In genomic region chr12:5473076-5473475, GRCh38 we compare ENCODE assay signal across 23 cellular contexts. TPM values are rescaled to one million over a fixed set of nuclear protein-coding genes. Genes with fewer than 3 reads are reported as not detected.
"Had no signal": no experiment of that assay in that cellular context is flagged by ENCODE, and none has a peak within 500 bp of the region (broad histone marks: within the 10 kb centered on the region; RNA-seq: fewer than 3 reads in every experiment).

No MANE protein-coding gene starts in this region.

- DNase-seq: activated CD4-positive, alpha-beta T cell treated with anti-CD3 and anti-CD28 coated beads for 4 hours; activated CD4-positive, alpha-beta T cell treated with anti-CD3 and anti-CD28 coated beads, Interleukin-2, amount 50 U/mL, for 48 hours; activated CD4-positive, CD25-positive, alpha-beta regulatory T cell; activated CD8-positive, alpha-beta memory T cell treated with anti-CD3 and anti-CD28 coated beads, Interleukin-2, amount 50 U/mL, for 48 hours; activated naive CD4-positive, alpha-beta T cell treated with Interleukin-2 at 50 U/mL for 16 hours; activated naive CD8-positive, alpha-beta T cell treated with anti-CD3 and anti-CD28 coated beads for 36 hours; activated T-cell treated with anti-CD3 and anti-CD28 coated beads, Interleukin-2, amount 50 U/mL, for 4 hours; amygdala; effector memory CD4-positive, alpha-beta T cell; gastrocnemius medialis; naive thymus-derived CD8-positive, alpha-beta T cell; stimulated activated CD4-positive, alpha-beta T cell treated with anti-CD3 and anti-CD28 coated beads, Interleukin-4, amount 100 ng/mL, for 24 hours; stimulated activated naive CD8-positive, alpha-beta T cell treated with anti-CD3 and anti-CD28 coated beads, Interleukin-15, Interleukin-2, amounts not matched to agents 100 U/mL and 50 U/mL, for 24 hours; thyroid gland had no signal

- ATAC-seq: activated T-cell treated with anti-CD3 and anti-CD28 coated beads, Interleukin-2, amount 50 U/mL, for 4 hours; esophagus mucosa; gastrocnemius medialis; naive thymus-derived CD8-positive, alpha-beta T cell; stimulated activated naive CD8-positive, alpha-beta T cell treated with anti-CD3 and anti-CD28 coated beads, Interleukin-15, Interleukin-2, amounts not matched to agents 100 U/mL and 50 U/mL, for 24 hours had no signal

- H3K27ac ChIP-seq: gastrocnemius medialis, ovary, prostate gland, thyroid gland had no signal

- H3K4me3 ChIP-seq: gastrocnemius medialis, lung, ovary, prostate gland, thyroid gland had no signal

- H3K9me3 ChIP-seq: gastrocnemius medialis, ovary, prostate gland, thyroid gland had no signal

- H3K4me1 ChIP-seq: gastrocnemius medialis, prostate gland, thyroid gland had no signal

- FAIRE-seq: keratinocyte had no signal

- H3K36me3 ChIP-seq: gastrocnemius medialis, ovary, prostate gland, thyroid gland had no signal

- H3K27me3 ChIP-seq: gastrocnemius medialis, ovary, thyroid gland had no signal

RNA-seq across cellular contexts. Expression of gene NTF3, which starts 41.2 kb away (rescaled TPM):
- total RNA-seq: activated CD8-positive, alpha-beta memory T cell treated with anti-CD3 and anti-CD28 coated beads for 36 hours; activated naive CD8-positive, alpha-beta T cell treated with anti-CD3 and anti-CD28 coated beads for 36 hours; activated T-cell treated with anti-CD3 and anti-CD28 coated beads, Interleukin-2, amount 50 U/mL, for 4 hours; activated T-helper 2 cell treated with anti-CD3 and anti-CD28 coated beads, Interferon-gamma antibody, Interleukin-2, Interleukin-4, amounts not matched to agents 10 μg/mL and 5 μg/mL and 100 μg/mL, durations not matched to agents 14 hours and 24 hours and 36 hours; dermis microvascular lymphatic vessel endothelial cell; naive thymus-derived CD8-positive, alpha-beta T cell; subcutaneous adipose tissue; thyroid gland had no signal
- polyA plus RNA-seq: keratinocyte; naive thymus-derived CD8-positive, alpha-beta T cell had no signal
